ENCODE assay signal across 1 cellular context in the genomic region with DNA sequence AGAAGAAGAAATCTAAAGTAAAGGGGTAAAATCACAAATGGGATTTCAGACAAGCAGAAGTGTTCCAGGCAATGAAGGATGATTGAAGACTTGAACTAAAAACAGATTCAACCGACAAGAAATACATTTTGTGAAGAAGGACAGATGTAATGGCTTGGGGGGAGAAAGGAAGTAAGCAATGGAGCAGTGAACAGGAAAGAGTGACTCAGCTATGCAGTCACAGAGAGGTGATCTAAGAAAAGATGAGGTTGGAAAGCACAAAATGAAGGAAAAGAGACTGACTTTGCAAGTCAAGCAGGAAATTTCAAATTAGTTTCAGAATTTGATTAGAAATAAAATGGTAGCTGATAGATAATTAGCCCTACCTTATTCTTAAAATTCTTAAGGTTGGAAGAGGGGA.
TF ChIP-seq lines count a peak whose summit lies in the region.

No MANE protein-coding gene starts in this region.

TF ChIP-seq in K562, 482 proteins besides CTCF, POLR2A, EP300 and RAD21 (continued from another document):
- TF ChIP-seq, protein P1, sequence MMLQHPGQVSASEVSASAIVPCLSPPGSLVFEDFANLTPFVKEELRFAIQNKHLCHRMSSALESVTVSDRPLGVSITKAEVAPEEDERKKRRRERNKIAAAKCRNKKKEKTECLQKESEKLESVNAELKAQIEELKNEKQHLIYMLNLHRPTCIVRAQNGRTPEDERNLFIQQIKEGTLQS (IDR thresholded peaks at IDR 0.05), result peak; percentile 69
- TF ChIP-seq, protein P1 (CRISPR knock-in tag; conservative IDR thresholded peaks at IDR 0.05), result no peak
- TF ChIP-seq TRIM24 (IDR thresholded peaks at IDR 0.05), result 0 out of 4 replicates have a peak, but pooled peaks of 1 of the 2 experiments have one; percentile 10
- no peak for TF ChIP-seq NBN (IDR thresholded peaks at IDR 0.05; ENCODE audit: low read depth)
- TF ChIP-seq NONO (IDR thresholded peaks at IDR 0.05; ENCODE audit: low read depth in 2 of 2, low read length in 1 of 2), result no peak
- TF ChIP-seq JUN (IDR thresholded peaks at IDR 0.05; ENCODE audit: borderline replicate concordance, low read depth, low read length), result 0 out of 2 replicates have a peak, but pooled peaks have one; percentile 30
- TF ChIP-seq JUN (CRISPR knock-in tag; IDR thresholded peaks at IDR 0.05; ENCODE audit: borderline replicate concordance), result no peak
- TF ChIP-seq GABPA (tag; conservative IDR thresholded peaks at IDR 0.05; ENCODE audit: low read depth), result peak; percentile 32; the same call in 1 of the 2 replicates
